Comparison of ENCODE assay signal across 16 cellular contexts in genomic region chr6:89495961-89496535, GRCh38.
A peak's percentile ranks its signal among the peaks of the same experiment; 100 is the strongest.
DNase-seq lines count a peak whose midpoint lies in the region; ATAC-seq, FAIRE-seq and TF ChIP-seq lines count a peak whose summit lies in the region.
"Had no signal": no experiment of that assay in that cellular context is flagged by ENCODE, and none has a peak within 500 bp of the region (broad histone marks: within the 10 kb centered on the region; RNA-seq: fewer than 3 reads in every experiment).

No MANE protein-coding gene starts in this region.

- peak; percentile 78 for TF ChIP-seq EP300 in K562 (IDR thresholded peaks at IDR 0.05; ENCODE audit: low read length)

- CTCF ChIA-PET in K562 (lab: Yijun Ruan, JAX; ENCODE audit: low intra/inter-chr PET ratio): no interaction called here
- CTCF ChIA-PET in CD8-positive, alpha-beta T cell (lab: Charles Lee): no interaction called here

- H2BK5ac ChIP-seq in mesendoderm (ENCODE audit: low read length): peak overlapping the region; percentile 43

- H3K9me3 ChIP-seq in K562 (replicated peaks; ENCODE audit: control insufficient read depth, insufficient read depth, low read depth, low read length) (no peaks in the 10 kb centered on the region), mucosa of descending colon (no peaks in the 10 kb centered on the region)
- no peaks in the 10 kb centered on the region for H3K9me3 ChIP-seq in CD8-positive, alpha-beta T cell (ENCODE audit: low read length)
- H3K9me3 ChIP-seq: A549 had no signal

- H3K27ac ChIP-seq in K562 (ENCODE audit: extremely low read depth, low read depth, low read length) (no peak overlapping the region), mesendoderm (ENCODE audit: low read depth, low read length) (peak overlapping the region; percentile 54)
- H3K27ac ChIP-seq in CD8-positive, alpha-beta T cell (ENCODE audit: low read depth, low read length): no peak overlapping the region
- H3K27ac ChIP-seq: A549, C4-2B had no signal

- peaks cover under 1 to 4% of the 10 kb centered on the region in 2 experiments; a peak in 4 of 5 replicates for H3K27me3 ChIP-seq in K562 (ENCODE audit: control insufficient read depth in 2 of 2, insufficient read depth in 2 of 2, low read length in 2 of 2)
- H3K27me3 ChIP-seq in mesendoderm (ENCODE audit: insufficient read depth, low read length, poor library complexity): no peaks in the 10 kb centered on the region
- no peaks in the 10 kb centered on the region for H3K27me3 ChIP-seq in CD8-positive, alpha-beta T cell (ENCODE audit: insufficient read depth, low read length)

- no peaks in the 10 kb centered on the region; the same call in 1 of the 2 replicates for H4K20me1 ChIP-seq in K562 (replicated peaks; ENCODE audit: control insufficient read depth, insufficient read depth, low read length)

- no TSS peak for BruUV-seq in K562 (replicated peaks; lab: Mats Ljungman, UMichigan)

- no peak for TF ChIP-seq RAD21 in K562 (CRISPR knock-in tag; conservative IDR thresholded peaks at IDR 0.05 in 1 of 2, IDR thresholded peaks at IDR 0.05 in 1 of 2)

- H3K4me3 Mint-ChIP-seq in CD8-positive, alpha-beta T cell: no peak overlapping the region
- H3K4me3 Mint-ChIP-seq: H9 had no signal

- peaks cover 0 to 8% of the 10 kb centered on the region in 2 experiments; a peak in 3 of 5 replicates for H3K4me1 ChIP-seq in K562 (replicated peaks in 1 of 2; ENCODE audit: control insufficient read depth in 2 of 2, insufficient read depth in 2 of 2, low read length in 2 of 2)
- peaks cover 25% of the 10 kb centered on the region for H3K4me1 ChIP-seq in mesendoderm (ENCODE audit: control insufficient read depth, low read depth, low read length)
- no peaks in the 10 kb centered on the region for H3K4me1 ChIP-seq in mucosa of descending colon (ENCODE audit: low read depth)
- no peaks in the 10 kb centered on the region for H3K4me1 ChIP-seq in CD8-positive, alpha-beta T cell (ENCODE audit: insufficient read depth, low read length)
- H3K4me1 ChIP-seq: A549 had no signal

- H3K4me2 ChIP-seq in K562 (ENCODE audit: insufficient read depth, low read length) (no peak overlapping the region), mesendoderm (ENCODE audit: low read length) (no peak overlapping the region)
- H3K4me2 ChIP-seq: A549 had no signal

- intact Hi-C loops in K562 (cut with micrococcal nuclease) (no loop called here), mucosa of descending colon (cut with DNase I, micrococcal nuclease) (no loop called here), head of caudate nucleus (cut with DNase I) (no loop called here)
- intact Hi-C loops in CD8-positive, alpha-beta T cell (cut with DNase I, micrococcal nuclease): no loop called here

- H3K9ac ChIP-seq in K562 (ENCODE audit: insufficient read depth in 1 of 2, low read depth in 2 of 2, low read length in 2 of 2) (no peak overlapping the region), mesendoderm (ENCODE audit: low read length) (no peak overlapping the region)

- no peak overlapping the region for H3K18ac ChIP-seq in mesendoderm (ENCODE audit: low read length)

- no peak overlapping the region for H2AK5ac ChIP-seq in mesendoderm (ENCODE audit: low read length)

- H3K4ac ChIP-seq in mesendoderm (ENCODE audit: low read depth, low read length): no peak overlapping the region

- POLR2A ChIA-PET in K562 (lab: Yijun Ruan, JAX): interaction anchor here (0.6 kb wide), 1 partner anchor 58 kb away, joined by 4 read pairs; no protein-coding TSS in a partner anchor
- POLR2A ChIA-PET in CD8-positive, alpha-beta T cell (lab: Charles Lee): no interaction called here

- H3K36me3 Mint-ChIP-seq in CD8-positive, alpha-beta T cell: no peaks in the 10 kb centered on the region

- H3K79me2 ChIP-seq in K562 (ENCODE audit: control insufficient read depth, insufficient read depth, low read length): no peaks in the 10 kb centered on the region
- no peaks in the 10 kb centered on the region for H3K79me2 ChIP-seq in mesendoderm (ENCODE audit: control insufficient read depth, insufficient read depth, low read length)

- no peak for TF ChIP-seq POLR2A in K562 (conservative IDR thresholded peaks at IDR 0.05)

- FAIRE-seq in K562 (lab: Jason Lieb, UNC): no peak
- FAIRE-seq: A549 had no signal

- H3K27me3 Mint-ChIP-seq in CD8-positive, alpha-beta T cell (ENCODE audit: low read depth): no peaks in the 10 kb centered on the region

- H2AFZ ChIP-seq in K562 (ENCODE audit: low read depth, low read length): no peak overlapping the region

- H3K56ac ChIP-seq in mesendoderm (ENCODE audit: low read length): peak overlapping the region; percentile 65

- no peaks in the 10 kb centered on the region for H3K9me3 Mint-ChIP-seq in CD8-positive, alpha-beta T cell
- H3K9me3 Mint-ChIP-seq: H9 had no signal

- in situ Hi-C loops in K562 (cut with MboI): no loop called here

- H3K23ac ChIP-seq in mesendoderm (ENCODE audit: low read length): no peak overlapping the region

- no peak overlapping the region for H2BK15ac ChIP-seq in mesendoderm (replicated peaks; ENCODE audit: low read depth)

- H2BK120ac ChIP-seq in mesendoderm (ENCODE audit: low read depth, low read length): no peak overlapping the region

- peaks cover 6% of the 10 kb centered on the region for H3K79me1 ChIP-seq in mesendoderm (ENCODE audit: low read length)

- H4K5ac ChIP-seq in mesendoderm (ENCODE audit: low read length): no peak overlapping the region

- H3K4me1 Mint-ChIP-seq in CD8-positive, alpha-beta T cell (ENCODE audit: low read depth): no peaks in the 10 kb centered on the region

- DNase-seq in DMS153 treated with DMSO at 0.1 percent for 48 hours (lab: John Stamatoyannopoulos, UW; ENCODE audit: unreplicated experiment): peak; percentile 30
- peak; percentile 24 for DNase-seq in OCI-M1 (lab: John Stamatoyannopoulos, UW)
- DNase-seq in K562 (ENCODE audit: extremely low read depth in 1 of 4, low spot score in 3 of 4): peak in 2 of 4 experiments; percentile 24 to 25
- peak; percentile 87 for DNase-seq in mesendoderm
- DNase-seq in DMS 273 (lab: John Stamatoyannopoulos, UW; ENCODE audit: unreplicated experiment): no peak
- DNase-seq in mucosa of descending colon: no peak
- DNase-seq in CD8-positive, alpha-beta T cell: no peak
- DNase-seq in head of caudate nucleus: no peak
- DNase-seq: DMS53, H9, IMR-90, NCI-H187 treated with DMSO at 0.1 percent for 48 hours, NCI-H774 had no signal

- 0% methylated on average over 7 of the region's 7 CpGs for WGBS in K562 (ENCODE audit: insufficient coverage, low coverage, missing lambda C conversion rate)
- WGBS in mesendoderm (ENCODE audit: extremely low coverage, insufficient coverage, low lambda C conversion rate): no CpG with 5 or more reads among the region's 7 CpGs

- no peak overlapping the region for H4K8ac ChIP-seq in mesendoderm (ENCODE audit: low read depth, low read length)

- H3K27ac Mint-ChIP-seq in CD8-positive, alpha-beta T cell: no peak overlapping the region
- H3K27ac Mint-ChIP-seq: H9 had no signal

- TF ChIP-seq CTCF in K562 (IDR thresholded peaks at IDR 0.05 in 2 of 3, conservative IDR thresholded peaks at IDR 0.05 in 1 of 3; ENCODE audit: insufficient read depth in 2 of 3, low read depth in 1 of 3, low read length in 3 of 3): no peak
- no peak for TF ChIP-seq CTCF in mucosa of descending colon (IDR thresholded peaks at IDR 0.05)
- TF ChIP-seq CTCF in CD8-positive, alpha-beta T cell (IDR thresholded peaks at IDR 0.05): no peak

- no peaks in the 10 kb centered on the region for H3K36me3 ChIP-seq in K562 (ENCODE audit: control insufficient read depth, insufficient read depth, low read length)
- no peaks in the 10 kb centered on the region for H3K36me3 ChIP-seq in mesendoderm (ENCODE audit: control insufficient read depth, insufficient read depth, low read length)
- no peaks in the 10 kb centered on the region for H3K36me3 ChIP-seq in mucosa of descending colon (ENCODE audit: low read depth)
- H3K36me3 ChIP-seq in CD8-positive, alpha-beta T cell (ENCODE audit: insufficient read depth, low read length): no peaks in the 10 kb centered on the region

- ATAC-seq in K562 (peak; percentile 64), mucosa of descending colon (no peak)
- no peak for ATAC-seq in CD8-positive, alpha-beta T cell
- ATAC-seq: A549, Panc1 had no signal

- no peaks in the 10 kb centered on the region for H3K9me1 ChIP-seq in K562 (ENCODE audit: control insufficient read depth, insufficient read depth, low read length)

- H3K4me3 ChIP-seq in K562: no peak overlapping the region
- no peak overlapping the region for H3K4me3 ChIP-seq in mesendoderm (ENCODE audit: low read length)
- H3K4me3 ChIP-seq in mucosa of descending colon: no peak overlapping the region
- no peak overlapping the region for H3K4me3 ChIP-seq in CD8-positive, alpha-beta T cell (ENCODE audit: low read depth, low read length)
- H3K4me3 ChIP-seq: A549 had no signal

TF ChIP-seq in K562, 482 proteins besides CTCF, POLR2A, EP300 and RAD21 (continues in another document):
- TF ChIP-seq CXXC5 (CRISPR knock-in tag; IDR thresholded peaks at IDR 0.05): 0 out of 2 replicates have a peak, but pooled peaks have one; percentile 26
- TF ChIP-seq MED1 (CRISPR knock-in tag; IDR thresholded peaks at IDR 0.05; ENCODE audit: borderline replicate concordance): no peak
- TF ChIP-seq SNAPC5 (CRISPR knock-in tag; IDR thresholded peaks at IDR 0.05): no peak
- no peak for TF ChIP-seq NR3C1 (CRISPR knock-in tag; IDR thresholded peaks at IDR 0.05)
- no peak for TF ChIP-seq ZEB2 (IDR thresholded peaks at IDR 0.05)
- no peak for TF ChIP-seq HNRNPLL (IDR thresholded peaks at IDR 0.05; ENCODE audit: low read depth, low read length, poor library complexity, severe bottlenecking)
- no peak for TF ChIP-seq TGIF2 (CRISPR knock-in tag; IDR thresholded peaks at IDR 0.05)
- TF ChIP-seq ZNF347 (CRISPR knock-in tag; IDR thresholded peaks at IDR 0.05; ENCODE audit: low read depth): no peak
- TF ChIP-seq TSC22D4 (tag; IDR thresholded peaks at IDR 0.05): no peak
- no peak for TF ChIP-seq ATF4 (CRISPR knock-in tag; IDR thresholded peaks at IDR 0.05)
- TF ChIP-seq SOX6 (IDR thresholded peaks at IDR 0.05): peak; percentile 19; the same call in 1 of the 2 replicates
- no peak for TF ChIP-seq KAT7 (CRISPR knock-in tag; IDR thresholded peaks at IDR 0.05; ENCODE audit: borderline replicate concordance)
- TF ChIP-seq ZNF311 (CRISPR knock-in tag; IDR thresholded peaks at IDR 0.05): no peak
- TF ChIP-seq COPS2 (conservative IDR thresholded peaks at IDR 0.05): no peak
- peak in 1 of 2 experiments; percentile 41; a peak in 1 of 4 replicates for TF ChIP-seq TEAD1 (CRISPR knock-in tag; IDR thresholded peaks at IDR 0.05)

Comparison
In these comparisons a context has a peak if more than half of its experiments do, and no peak if none do; other contexts are left out.
1. DNase-seq: peak in DMS153 treated with DMSO at 0.1 percent for 48 hours (single experiment), OCI-M1 (single experiment) and mesendoderm (single experiment); none in DMS 273 (single experiment), mucosa of descending colon (0 of 3), CD8-positive, alpha-beta T cell (0 of 7) and head of caudate nucleus (0 of 42).